Comparison of ENCODE assay signal across 10 cellular contexts in the genomic region with DNA sequence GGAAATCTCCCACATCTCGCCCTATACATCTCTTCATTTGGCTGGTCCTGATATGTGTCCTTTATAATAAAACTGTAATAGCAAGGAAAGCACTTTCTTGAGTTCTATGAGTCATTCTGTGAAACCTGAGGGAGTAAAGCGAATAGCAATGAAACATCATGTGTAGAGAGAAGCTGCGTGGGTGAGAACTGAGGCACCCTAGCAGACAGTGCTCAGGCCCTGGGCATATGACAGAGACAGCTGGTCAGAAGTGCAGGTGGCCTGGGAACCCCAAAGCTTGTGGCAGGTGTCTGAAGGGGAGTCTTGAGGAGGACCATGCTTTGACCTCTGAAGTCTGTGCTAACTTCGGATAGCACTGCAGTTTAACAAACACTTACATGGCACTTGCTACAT. TPM values are rescaled to one million over a fixed set of nuclear protein-coding genes. Genes with fewer than 3 reads are reported as not detected.
DNase-seq lines count a peak whose midpoint lies in the region; ATAC-seq and FAIRE-seq lines count a peak whose summit lies in the region.
"Had no signal": no experiment of that assay in that cellular context is flagged by ENCODE, and none has a peak within 500 bp of the region (broad histone marks: within the 10 kb centered on the region; RNA-seq: fewer than 3 reads in every experiment).

No MANE protein-coding gene starts in this region.

- no peak overlapping the region for H4K12ac ChIP-seq in trophoblast cell (ENCODE audit: low read depth, low read length)

- ATAC-seq in HG03039 (IDR thresholded peaks at IDR 0.05; ENCODE audit: unreplicated experiment), result peak; percentile 60
- ATAC-seq: right cardiac atrium had no signal

- no peak overlapping the region for H3K4me3 ChIP-seq in trophoblast cell (ENCODE audit: low read depth, low read length)

- H3K36me3 ChIP-seq in trophoblast cell (ENCODE audit: control insufficient read depth in 1 of 2, insufficient read depth in 2 of 2, low read length in 2 of 2), result peaks cover 3% of the 10 kb centered on the region in 2 experiments

- no peak overlapping the region for H4K8ac ChIP-seq in trophoblast cell (ENCODE audit: low read depth, low read length)

- peak; percentile 39 for FAIRE-seq in GM19239 (lab: Jason Lieb, UNC)
- FAIRE-seq: colon had no signal

- H3K4me1 ChIP-seq in trophoblast cell (ENCODE audit: control insufficient read depth in 1 of 2, insufficient read depth in 2 of 2, low read length in 2 of 2), result no peaks in the 10 kb centered on the region

- no peaks in the 10 kb centered on the region for H3K9me3 ChIP-seq in trophoblast cell (ENCODE audit: insufficient read depth, low read depth, low read length)

- H2BK5ac ChIP-seq in trophoblast cell (ENCODE audit: low read depth, low read length, poor library complexity), result no peak overlapping the region

- no peak overlapping the region for H3K18ac ChIP-seq in trophoblast cell (ENCODE audit: low read length)

- no peak overlapping the region for H3K4me2 ChIP-seq in trophoblast cell (ENCODE audit: low read length)

- no peak overlapping the region for H3K27ac ChIP-seq in trophoblast cell (ENCODE audit: low read depth, low read length)

- WGBS in trophoblast cell (ENCODE audit: extremely low coverage, insufficient coverage, insufficient read length), result no CpG with 5 or more reads among the region's 4 CpGs

- H2AK5ac ChIP-seq in trophoblast cell (ENCODE audit: low read length), result no peak overlapping the region

- no peak overlapping the region for H2BK120ac ChIP-seq in trophoblast cell (ENCODE audit: insufficient read depth, low read length, poor library complexity)

- H4K91ac ChIP-seq in trophoblast cell (ENCODE audit: low read depth, low read length), result no peak overlapping the region

- no peak overlapping the region for H3K4ac ChIP-seq in trophoblast cell (ENCODE audit: low read depth, low read length)

- no peak overlapping the region for H2AFZ ChIP-seq in trophoblast cell (ENCODE audit: insufficient read depth, low read length, poor library complexity)

- DNase-seq in GM19239 (ENCODE audit: insufficient read length, low spot score) (no peak), NCI-H1694 treated with DMSO at 0.1 percent for 48 hours (lab: John Stamatoyannopoulos, UW) (no peak), trophoblast cell (no peak), posterior vena cava (ENCODE audit: low spot score) (no peak), NCI-H345 (lab: John Stamatoyannopoulos, UW) (no peak)
- peak; percentile 62 for DNase-seq in activated CD8-positive, alpha-beta memory T cell treated with anti-CD3 and anti-CD28 coated beads, Interleukin-2, amount 50 U/mL, for 48 hours
- peak; percentile 41 for DNase-seq in stimulated activated CD4-positive, alpha-beta T cell treated with anti-CD3 and anti-CD28 coated beads, Interleukin-1b, Interleukin-23, amount 100 ng/mL, for 48 hours

- no peak overlapping the region for H2BK12ac ChIP-seq in trophoblast cell (ENCODE audit: low read length)

- peaks cover 6% of the 10 kb centered on the region for H3K79me1 ChIP-seq in trophoblast cell (ENCODE audit: low read length)

- H3K27me3 ChIP-seq in trophoblast cell (ENCODE audit: insufficient read depth, low read length), result no peaks in the 10 kb centered on the region

- H3K79me2 ChIP-seq in trophoblast cell (ENCODE audit: control insufficient read depth, insufficient read depth, low read length, poor library complexity), result peaks cover 5% of the 10 kb centered on the region

- H3K14ac ChIP-seq in trophoblast cell (ENCODE audit: low read length), result no peak overlapping the region

- no peak overlapping the region for H3K23ac ChIP-seq in trophoblast cell (ENCODE audit: low read length)

- no peak overlapping the region for H3K9ac ChIP-seq in trophoblast cell (ENCODE audit: low read length)

- intact Hi-C loops in posterior vena cava (cut with DNase I), result no loop called here

RNA-seq across cellular contexts. Expression of a gene that starts 1.3 kb away (rescaled TPM):
- polyA plus RNA-seq in trophoblast cell (2013), result 8.7 and 9.6 TPM in 2 replicates
- total RNA-seq in posterior vena cava, result 10 to 100 TPM in 1 of 2 donors, 1 to 10 TPM in 1; 9.5 to 12.0 TPM

RNA-seq across cellular contexts. Expression of a gene that starts 36.8 kb away (rescaled TPM):
- 26.6 and 26.8 TPM in 2 replicates for polyA plus RNA-seq in trophoblast cell (2013)
- 10 to 100 TPM; 16.0 to 22.3 TPM for total RNA-seq in posterior vena cava

Comparison
In these comparisons a context has a peak if more than half of its experiments do, and no peak if none do; other contexts are left out.
1. DNase-seq: peak in activated CD8-positive, alpha-beta memory T cell treated with anti-CD3 and anti-CD28 coated beads, Interleukin-2, amount 50 U/mL, for 48 hours (single experiment) and stimulated activated CD4-positive, alpha-beta T cell treated with anti-CD3 and anti-CD28 coated beads, Interleukin-1b, Interleukin-23, amount 100 ng/mL, for 48 hours (single experiment); none in GM19239 (single experiment), NCI-H1694 treated with DMSO at 0.1 percent for 48 hours (single experiment), trophoblast cell (0 of 2), posterior vena cava (single experiment) and NCI-H345 (single experiment).